In genomic region chr1:228445524-228445866, GRCh38 we compare ENCODE assay signal across 8 cellular contexts. TPM values are rescaled to one million over a fixed set of nuclear protein-coding genes. Genes with fewer than 3 reads are reported as not detected.
DNase-seq lines count a peak whose midpoint lies in the region; ATAC-seq, FAIRE-seq and TF ChIP-seq lines count a peak whose summit lies in the region.

No MANE protein-coding gene starts in this region.

- no peak for DNase-seq in T-helper 17 cell
- no peak for DNase-seq in fibroblast of pulmonary artery (ENCODE audit: low read depth)
- no peak for DNase-seq in sigmoid colon
- DNase-seq in GM12892 (ENCODE audit: insufficient read length) = no peak
- DNase-seq in SHP77 (lab: John Stamatoyannopoulos, UW) = no peak
- no peak for DNase-seq in NCI-H1930 (lab: John Stamatoyannopoulos, UW)
- no peak for DNase-seq in DMS53 (lab: John Stamatoyannopoulos, UW)

- peaks cover 15% of the 10 kb centered on the region for H3K4me1 Mint-ChIP-seq in T-helper 17 cell

- no peaks in the 10 kb centered on the region for H3K36me3 Mint-ChIP-seq in T-helper 17 cell (ENCODE audit: low read depth)

- ATAC-seq in GM18511 (IDR thresholded peaks at IDR 0.05; ENCODE audit: unreplicated experiment) (peak; percentile 13), T-helper 17 cell (peak; percentile 14)

- WGBS in sigmoid colon, 2 donors = 2 to 4% methylated on average over 15 of the region's 15 CpGs

- peak overlapping the region; percentile 37 for H3K27ac Mint-ChIP-seq in T-helper 17 cell

- FAIRE-seq in GM12892 (lab: Jason Lieb, UNC) = no peak

- H3K36me3 ChIP-seq in sigmoid colon = no peaks in the 10 kb centered on the region

- intact Hi-C loops in sigmoid colon (cut with DNase I) = no loop called here

- H3K4me3 Mint-ChIP-seq in T-helper 17 cell = peak overlapping the region; percentile 84

- TF ChIP-seq POLR2A in sigmoid colon (IDR thresholded peaks at IDR 0.05) (no peak), GM12892 (IDR thresholded peaks at IDR 0.05; ENCODE audit: low read depth, low read length) (no peak)

- H3K4me3 ChIP-seq in fibroblast of pulmonary artery (replicated peaks; ENCODE audit: low read depth, low read length) (peak overlapping the region; percentile 44), sigmoid colon (peak overlapping the region in 3 of 4 donors; percentile 5 to 47 (median 37))

- peaks cover 0 to 13% (median 11%) of the 10 kb centered on the region in 4 donors for H3K4me1 ChIP-seq in sigmoid colon

- H3K27me3 Mint-ChIP-seq in T-helper 17 cell = peaks cover 72% of the 10 kb centered on the region

- no peak for TF ChIP-seq EP300 in sigmoid colon (IDR thresholded peaks at IDR 0.05)

- peaks cover 19 to 68% (median 40%) of the 10 kb centered on the region in 3 donors for H3K27me3 ChIP-seq in sigmoid colon

- TF ChIP-seq CTCF in fibroblast of pulmonary artery (IDR thresholded peaks at IDR 0.05; ENCODE audit: low read length, missing control alignments) = no peak
- no peak for TF ChIP-seq CTCF in sigmoid colon (IDR thresholded peaks at IDR 0.05)

- peak overlapping the region in 1 of 4 donors; percentile 38 for H3K27ac ChIP-seq in sigmoid colon

- H3K9me3 ChIP-seq in T-helper 17 cell (ENCODE audit: control insufficient read depth, low read length, poor library complexity, severe bottlenecking) = no peaks in the 10 kb centered on the region
- H3K9me3 ChIP-seq in sigmoid colon = no peaks in the 10 kb centered on the region

RNA-seq across cellular contexts. Expression of gene TRIM17, which starts 28.8 kb away (rescaled TPM):
- total RNA-seq in T-helper 17 cell (1 to 10 TPM in 1 of 2 donors, under 1 TPM in 1; 0.47 to 2.0 TPM), sigmoid colon (under 1 TPM in 1 of 4 donors, not detected in 3; 0.95 TPM)
- polyA plus RNA-seq in sigmoid colon = under 1 TPM in 1 of 3 donors, not detected in 2; 0.44 TPM
- 0.55 TPM for polyA plus RNA-seq in GM12892 (2012; ENCODE audit: missing spikeins)

RNA-seq across cellular contexts. Expression of gene TRIM11, which starts 38.9 kb away (rescaled TPM):
- total RNA-seq in T-helper 17 cell = 10 to 100 TPM; 35.5 to 52.5 TPM
- total RNA-seq in sigmoid colon = 10 to 100 TPM; 11.8 to 19.6 (median 16.0) TPM
- polyA plus RNA-seq in sigmoid colon = 10 to 100 TPM; 12.0 to 32.9 (median 14.3) TPM
- polyA plus RNA-seq in GM12892 (2012; ENCODE audit: missing spikeins) = 7.3 TPM

RNA-seq across cellular contexts. Expression of gene RNF187, which starts 41.7 kb away (rescaled TPM):
- total RNA-seq in T-helper 17 cell (10 to 100 TPM; 65.6 to 77.8 TPM), sigmoid colon (10 to 100 TPM; 17.3 to 24.4 (median 22.6) TPM)
- 10 to 100 TPM; 23.4 to 39.8 (median 28.2) TPM for polyA plus RNA-seq in sigmoid colon
- polyA plus RNA-seq in GM12892 (2012; ENCODE audit: missing spikeins) = 40.6 TPM
